Comparison of ENCODE assay signal across 1 cellular context in genomic region chr1:108893141-108893530, GRCh38.
TF ChIP-seq lines count a peak whose summit lies in the region.

No MANE protein-coding gene starts in this region.

TF ChIP-seq in endothelial cell of umbilical vein, 7 proteins besides CTCF, POLR2A, EP300 and RAD21 (continued from another document):
- no peak for TF ChIP-seq EZH2 (IDR thresholded peaks at IDR 0.05; ENCODE audit: borderline replicate concordance, low read depth, low read length, severe bottlenecking)
- TF ChIP-seq MAX (IDR thresholded peaks at IDR 0.05; ENCODE audit: insufficient read depth, insufficient read length), result no peak
- no peak for TF ChIP-seq MYC (IDR thresholded peaks at IDR 0.05; ENCODE audit: low read depth, low read length)
- no peak for TF ChIP-seq GATA2 (IDR thresholded peaks at IDR 0.05; ENCODE audit: insufficient read depth, insufficient read length, low read depth, low read length)
